In the genomic region with DNA sequence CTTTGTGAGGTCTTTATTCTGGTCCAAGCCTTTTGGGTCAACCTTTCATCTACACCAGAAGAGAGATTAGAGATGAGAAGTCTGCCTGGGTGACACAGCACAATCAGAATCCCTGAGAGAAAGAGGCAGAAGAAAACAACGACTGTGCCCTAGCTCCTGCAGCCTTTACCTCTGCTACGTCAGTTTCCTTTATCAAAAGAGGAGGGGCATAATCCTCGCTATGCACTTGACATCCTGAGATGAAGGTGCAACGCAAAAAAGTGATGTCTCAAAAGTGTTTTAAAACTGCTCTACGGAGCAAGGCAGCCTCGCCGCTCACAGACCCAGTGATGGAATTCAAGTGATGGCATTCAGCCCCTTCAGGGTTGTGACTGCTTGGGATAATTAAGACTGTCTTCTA, we compare ENCODE assay signal across 23 cellular contexts. TPM values are rescaled to one million over a fixed set of nuclear protein-coding genes. Genes with fewer than 3 reads are reported as not detected.
DNase-seq lines count a peak whose midpoint lies in the region; ATAC-seq and TF ChIP-seq lines count a peak whose summit lies in the region.
"Had no signal": no experiment of that assay in that cellular context is flagged by ENCODE, and none has a peak within 500 bp of the region (broad histone marks: within the 10 kb centered on the region; RNA-seq: fewer than 3 reads in every experiment).

No MANE protein-coding gene starts in this region.

- no peak overlapping the region for H2AK5ac ChIP-seq in mesendoderm (ENCODE audit: low read length)

- H3K27ac Mint-ChIP-seq in activated naive CD8-positive, alpha-beta T cell treated with anti-CD3 and anti-CD28 coated beads for 36 hours = peak overlapping the region; percentile 16
- no peak overlapping the region for H3K27ac Mint-ChIP-seq in activated naive CD8-positive, alpha-beta T cell treated with anti-CD3 and anti-CD28 coated beads, Interleukin-2, amount 50 U/mL, for 24 hours
- H3K27ac Mint-ChIP-seq in activated CD4-positive, alpha-beta memory T cell treated with anti-CD3 and anti-CD28 coated beads for 36 hours = peak overlapping the region; percentile 84
- H3K27ac Mint-ChIP-seq in endothelial cell (ENCODE audit: unreplicated experiment) = peak overlapping the region; percentile 20
- H3K27ac Mint-ChIP-seq: nephron progenitor cell had no signal

- H3K4ac ChIP-seq in mesendoderm (ENCODE audit: low read depth, low read length) = no peak overlapping the region

- H3K23ac ChIP-seq in mesendoderm (ENCODE audit: low read length) = no peak overlapping the region

- no CpG with 5 or more reads among the region's 7 CpGs for WGBS in mesendoderm (ENCODE audit: extremely low coverage, insufficient coverage, low lambda C conversion rate)

- H2BK5ac ChIP-seq in mesendoderm (ENCODE audit: low read length) = no peak overlapping the region

- ATAC-seq in activated naive CD8-positive, alpha-beta T cell treated with anti-CD3 and anti-CD28 coated beads, Interleukin-2, amount 50 U/mL, for 24 hours = no peak
- ATAC-seq in GM21619 (IDR thresholded peaks at IDR 0.05; ENCODE audit: unreplicated experiment) = no peak
- no peak for ATAC-seq in GM18505 (IDR thresholded peaks at IDR 0.05; ENCODE audit: unreplicated experiment)
- ATAC-seq: PC-3; stimulated activated naive CD8-positive, alpha-beta T cell treated with anti-CD3 and anti-CD28 coated beads, Interleukin-15, amount 100 ng/mL, for 72 hours had no signal

- no peak overlapping the region for H2BK15ac ChIP-seq in mesendoderm (replicated peaks; ENCODE audit: low read depth)

- TF ChIP-seq POLR2A in GM18505 (IDR thresholded peaks at IDR 0.05; ENCODE audit: borderline replicate concordance, extremely low read depth, insufficient read depth, insufficient read length) = no peak

- H3K4me1 Mint-ChIP-seq in activated naive CD8-positive, alpha-beta T cell treated with anti-CD3 and anti-CD28 coated beads for 36 hours = peaks cover 13% of the 10 kb centered on the region
- H3K4me1 Mint-ChIP-seq in activated naive CD8-positive, alpha-beta T cell treated with anti-CD3 and anti-CD28 coated beads, Interleukin-2, amount 50 U/mL, for 24 hours = peaks cover 20% of the 10 kb centered on the region
- H3K4me1 Mint-ChIP-seq in activated CD4-positive, alpha-beta memory T cell treated with anti-CD3 and anti-CD28 coated beads for 36 hours (ENCODE audit: low read depth) = peaks cover 48% of the 10 kb centered on the region
- peaks cover 43% of the 10 kb centered on the region for H3K4me1 Mint-ChIP-seq in endothelial cell (ENCODE audit: unreplicated experiment)

- CTCF ChIA-PET in activated CD4-positive, alpha-beta memory T cell treated with anti-CD3 and anti-CD28 coated beads for 36 hours (lab: Charles Lee) = no interaction called here

- H3K79me1 ChIP-seq in mesendoderm (ENCODE audit: low read length) = no peaks in the 10 kb centered on the region

- H3K4me2 ChIP-seq in mesendoderm (ENCODE audit: low read length) = no peak overlapping the region

- H4K8ac ChIP-seq in mesendoderm (ENCODE audit: low read depth, low read length) = no peak overlapping the region

- no peak for DNase-seq in activated naive CD8-positive, alpha-beta T cell treated with anti-CD3 and anti-CD28 coated beads for 36 hours
- DNase-seq in activated naive CD8-positive, alpha-beta T cell treated with anti-CD3 and anti-CD28 coated beads, Interleukin-2, amount 50 U/mL, for 24 hours = no peak
- DNase-seq in activated CD4-positive, alpha-beta memory T cell treated with anti-CD3 and anti-CD28 coated beads for 36 hours = peak; percentile 30
- no peak for DNase-seq in endothelial cell (ENCODE audit: low spot score)
- DNase-seq in NCI-H526 treated with DMSO at 0.1 percent for 48 hours (lab: John Stamatoyannopoulos, UW) = no peak
- no peak for DNase-seq in mesendoderm
- DNase-seq: activated CD4-positive, alpha-beta T cell treated with anti-CD3 and anti-CD28 coated beads, Interleukin-2, amount 10 ng/mL, durations not matched to agents 24 days and 14 days; Caco-2; colonic mucosa; erythroblast; H9; MG63; NCI-H187 treated with DMSO at 0.1 percent for 48 hours; NCI-H524; nephron progenitor cell; PC-3; retina; SJCRH30; stimulated activated naive CD8-positive, alpha-beta T cell treated with anti-CD3 and anti-CD28 coated beads, Interleukin-15, amount 100 ng/mL, for 72 hours; uterus had no signal

- peaks cover 5% of the 10 kb centered on the region for H3K4me1 ChIP-seq in mesendoderm (ENCODE audit: control insufficient read depth, low read depth, low read length)
- H3K4me1 ChIP-seq: SJCRH30 had no signal

- POLR2A ChIA-PET in activated CD4-positive, alpha-beta memory T cell treated with anti-CD3 and anti-CD28 coated beads for 36 hours (lab: Charles Lee) = interaction anchor here (0.6 to 1.2 kb wide), 3 partner anchors 21 to 239 kb away, joined by 3 to 5 read pairs (median 4); a partner anchor contains a TSS

- intact Hi-C loops in activated CD4-positive, alpha-beta memory T cell treated with anti-CD3 and anti-CD28 coated beads for 36 hours (cut with micrococcal nuclease) = loop anchor here (1.0 to 5.0 kb wide), 3 partner anchors 163 to 201 kb away; a partner anchor contains a TSS

- peaks cover 12% of the 10 kb centered on the region for H3K27me3 Mint-ChIP-seq in activated naive CD8-positive, alpha-beta T cell treated with anti-CD3 and anti-CD28 coated beads for 36 hours
- H3K27me3 Mint-ChIP-seq in activated naive CD8-positive, alpha-beta T cell treated with anti-CD3 and anti-CD28 coated beads, Interleukin-2, amount 50 U/mL, for 24 hours = peaks cover 2% of the 10 kb centered on the region
- no peaks in the 10 kb centered on the region for H3K27me3 Mint-ChIP-seq in activated CD4-positive, alpha-beta memory T cell treated with anti-CD3 and anti-CD28 coated beads for 36 hours
- H3K27me3 Mint-ChIP-seq in endothelial cell (ENCODE audit: unreplicated experiment) = peaks cover 4% of the 10 kb centered on the region

- no peaks in the 10 kb centered on the region for H3K9me3 Mint-ChIP-seq in activated naive CD8-positive, alpha-beta T cell treated with anti-CD3 and anti-CD28 coated beads for 36 hours
- H3K9me3 Mint-ChIP-seq in activated naive CD8-positive, alpha-beta T cell treated with anti-CD3 and anti-CD28 coated beads, Interleukin-2, amount 50 U/mL, for 24 hours = no peaks in the 10 kb centered on the region
- no peaks in the 10 kb centered on the region for H3K9me3 Mint-ChIP-seq in activated CD4-positive, alpha-beta memory T cell treated with anti-CD3 and anti-CD28 coated beads for 36 hours
- no peaks in the 10 kb centered on the region for H3K9me3 Mint-ChIP-seq in endothelial cell (ENCODE audit: unreplicated experiment)
- H3K9me3 Mint-ChIP-seq: activated CD4-positive, alpha-beta T cell treated with anti-CD3 and anti-CD28 coated beads, Interleukin-2, amount 10 ng/mL, durations not matched to agents 24 days and 14 days; H9; nephron progenitor cell; stimulated activated naive CD8-positive, alpha-beta T cell treated with anti-CD3 and anti-CD28 coated beads, Interleukin-15, amount 100 ng/mL, for 72 hours had no signal

- peaks cover 13% of the 10 kb centered on the region for H3K36me3 Mint-ChIP-seq in activated naive CD8-positive, alpha-beta T cell treated with anti-CD3 and anti-CD28 coated beads for 36 hours
- peaks cover 3% of the 10 kb centered on the region for H3K36me3 Mint-ChIP-seq in activated naive CD8-positive, alpha-beta T cell treated with anti-CD3 and anti-CD28 coated beads, Interleukin-2, amount 50 U/mL, for 24 hours (ENCODE audit: low read depth)
- peaks cover 3% of the 10 kb centered on the region for H3K36me3 Mint-ChIP-seq in activated CD4-positive, alpha-beta memory T cell treated with anti-CD3 and anti-CD28 coated beads for 36 hours
- peaks cover 13% of the 10 kb centered on the region for H3K36me3 Mint-ChIP-seq in endothelial cell (ENCODE audit: low read depth, unreplicated experiment)

- no peak overlapping the region for H3K56ac ChIP-seq in mesendoderm (ENCODE audit: low read length)

- no peak overlapping the region for H3K9ac ChIP-seq in mesendoderm (ENCODE audit: low read length)

- no peaks in the 10 kb centered on the region for H3K27me3 ChIP-seq in mesendoderm (ENCODE audit: insufficient read depth, low read length, poor library complexity)
- H3K27me3 ChIP-seq: colonic mucosa, MG63, SJCRH30, uterus had no signal

- no peak overlapping the region for H4K5ac ChIP-seq in mesendoderm (ENCODE audit: low read length)

- H3K4me3 Mint-ChIP-seq in activated naive CD8-positive, alpha-beta T cell treated with anti-CD3 and anti-CD28 coated beads for 36 hours = no peak overlapping the region
- H3K4me3 Mint-ChIP-seq in activated naive CD8-positive, alpha-beta T cell treated with anti-CD3 and anti-CD28 coated beads, Interleukin-2, amount 50 U/mL, for 24 hours = no peak overlapping the region
- peak overlapping the region; percentile 24 for H3K4me3 Mint-ChIP-seq in activated CD4-positive, alpha-beta memory T cell treated with anti-CD3 and anti-CD28 coated beads for 36 hours
- H3K4me3 Mint-ChIP-seq in endothelial cell (ENCODE audit: unreplicated experiment) = no peak overlapping the region
- H3K4me3 Mint-ChIP-seq: nephron progenitor cell; stimulated activated naive CD8-positive, alpha-beta T cell treated with anti-CD3 and anti-CD28 coated beads, Interleukin-15, amount 100 ng/mL, for 72 hours had no signal

- H3K79me2 ChIP-seq in mesendoderm (ENCODE audit: control insufficient read depth, insufficient read depth, low read length) = no peaks in the 10 kb centered on the region

- H3K4me3 ChIP-seq in mesendoderm (ENCODE audit: low read length) = no peak overlapping the region
- H3K4me3 ChIP-seq: colonic mucosa, MG63, SJCRH30, uterus had no signal

- no peak for TF ChIP-seq CTCF in endothelial cell (IDR thresholded peaks at IDR 0.05; ENCODE audit: unreplicated experiment)

- H3K36me3 ChIP-seq in mesendoderm (ENCODE audit: control insufficient read depth, insufficient read depth, low read length) = no peaks in the 10 kb centered on the region
- H3K36me3 ChIP-seq: colonic mucosa, MG63, SJCRH30, uterus had no signal

- H2BK120ac ChIP-seq in mesendoderm (ENCODE audit: low read depth, low read length) = no peak overlapping the region

- no peak overlapping the region for H3K27ac ChIP-seq in mesendoderm (ENCODE audit: low read depth, low read length)
- H3K27ac ChIP-seq: SJCRH30 had no signal

- H3K18ac ChIP-seq in mesendoderm (ENCODE audit: low read length) = no peak overlapping the region

RNA-seq across cellular contexts. Expression of a gene that starts 21.7 kb away (rescaled TPM):
- not detected for total RNA-seq in activated naive CD8-positive, alpha-beta T cell treated with anti-CD3 and anti-CD28 coated beads for 36 hours
- total RNA-seq in activated CD4-positive, alpha-beta memory T cell treated with anti-CD3 and anti-CD28 coated beads for 36 hours = not detected
- 12.0 TPM for total RNA-seq in endothelial cell (ENCODE audit: unreplicated experiment)
- polyA plus RNA-seq in mesendoderm (2013, experiment 1 of 2) = 9.1 TPM
- 10.0 TPM for polyA plus RNA-seq in mesendoderm (2013, experiment 2 of 2)
- total RNA-seq: activated CD4-positive, alpha-beta T cell treated with anti-CD3 and anti-CD28 coated beads, Interleukin-2, amount 10 ng/mL, durations not matched to agents 24 days and 14 days; Caco-2; lower leg skin; uterus had no signal

RNA-seq across cellular contexts. Expression of a gene that starts 21.8 kb away (rescaled TPM):
- 10 to 100 TPM; 10.8 to 12.2 TPM for total RNA-seq in activated naive CD8-positive, alpha-beta T cell treated with anti-CD3 and anti-CD28 coated beads for 36 hours
- 1 to 10 TPM; 7.3 to 7.5 TPM for total RNA-seq in activated CD4-positive, alpha-beta memory T cell treated with anti-CD3 and anti-CD28 coated beads for 36 hours
- 42.4 TPM for total RNA-seq in endothelial cell (ENCODE audit: unreplicated experiment)
- polyA plus RNA-seq in mesendoderm (2013, experiment 1 of 2) = 12.6 TPM
- polyA plus RNA-seq in mesendoderm (2013, experiment 2 of 2) = 13.2 TPM

Comparison
In these comparisons a context has a peak if more than half of its experiments do, and no peak if none do; other contexts are left out.
1. RNA of a gene that starts 21.7 kb away (total RNA-seq): 12.0 TPM in endothelial cell (single experiment); not detected in activated naive CD8-positive, alpha-beta T cell treated with anti-CD3 and anti-CD28 coated beads for 36 hours and not detected in activated CD4-positive, alpha-beta memory T cell treated with anti-CD3 and anti-CD28 coated beads for 36 hours; every median in the first group is over 10 times any median in the second.